8 cellular contexts compared by ENCODE assay signal in the genomic region with DNA sequence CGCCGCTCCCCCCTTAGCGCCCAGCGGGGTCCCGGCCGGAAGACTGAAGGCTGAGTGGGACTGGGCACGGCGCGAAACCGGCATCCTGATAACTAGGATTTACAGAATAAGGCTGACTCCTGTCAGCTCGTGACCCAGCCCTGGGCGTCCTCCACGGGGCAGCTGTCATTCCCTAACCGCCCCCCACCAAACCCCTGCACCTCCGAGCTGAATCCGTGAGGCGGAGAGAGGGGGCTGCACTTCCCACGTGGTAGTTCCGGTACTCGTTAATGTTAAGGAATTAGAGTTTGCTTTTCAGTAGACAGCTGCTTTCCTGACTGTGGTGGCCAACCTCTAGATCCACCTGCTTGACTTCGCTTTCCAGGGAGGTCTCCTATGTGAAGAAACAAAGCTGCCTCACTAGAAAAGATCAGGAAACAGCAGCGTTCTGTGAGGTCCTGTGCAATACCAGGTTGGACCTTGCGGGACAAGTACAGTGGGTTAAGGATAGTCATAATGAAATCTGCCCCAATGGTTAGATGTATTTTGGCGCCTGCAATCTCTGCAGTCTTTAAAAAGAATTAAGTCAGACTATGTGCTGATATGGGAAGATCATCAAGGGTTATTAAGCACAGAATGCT. TPM values are rescaled to one million over a fixed set of nuclear protein-coding genes. Genes with fewer than 3 reads are reported as not detected.
DNase-seq lines count a peak whose midpoint lies in the region; ATAC-seq and TF ChIP-seq lines count a peak whose summit lies in the region.

No MANE protein-coding gene starts in this region.

- TF ChIP-seq CTCF in GM06990 (IDR thresholded peaks at IDR 0.05; ENCODE audit: insufficient read depth, low read length, poor library complexity, severe bottlenecking) = peak; percentile 39
- TF ChIP-seq CTCF in SK-N-SH (IDR thresholded peaks at IDR 0.05) = no peak; the same call in 1 of the 2 replicates
- no peak for TF ChIP-seq CTCF in esophagus muscularis mucosa (IDR thresholded peaks at IDR 0.05)

- ATAC-seq in HG02884 (IDR thresholded peaks at IDR 0.05; ENCODE audit: unreplicated experiment) (peak; percentile 21), HG02588 (IDR thresholded peaks at IDR 0.05; ENCODE audit: unreplicated experiment) (no peak), HG03045 (IDR thresholded peaks at IDR 0.05; ENCODE audit: unreplicated experiment) (no peak)

- WGBS in SK-N-SH (ENCODE audit: low lambda C conversion rate) = 3% methylated on average over 16 of the region's 24 CpGs
- WGBS in esophagus muscularis mucosa = 4% methylated on average over 7 of the region's 24 CpGs

- H3K9me3 ChIP-seq in SK-N-SH (no peaks in the 10 kb centered on the region), esophagus muscularis mucosa (no peaks in the 10 kb centered on the region), neuron (ENCODE audit: low read length) (no peaks in the 10 kb centered on the region)

- TF ChIP-seq EP300 in SK-N-SH (IDR thresholded peaks at IDR 0.05; ENCODE audit: borderline replicate concordance in 1 of 2, low read depth in 1 of 2, low read length in 1 of 2) = no peak
- no peak for TF ChIP-seq EP300 in esophagus muscularis mucosa (IDR thresholded peaks at IDR 0.05)

- H3K4me3 ChIP-seq in GM06990 (replicated peaks; ENCODE audit: low read depth, low read length) = peak overlapping the region; percentile 86
- peak overlapping the region; percentile 72 to 83 for H3K4me3 ChIP-seq in SK-N-SH (ENCODE audit: low read depth in 2 of 2, low read length in 1 of 2)
- H3K4me3 ChIP-seq in esophagus muscularis mucosa = peak overlapping the region; percentile 79 to 92 (median 86)
- peak overlapping the region; percentile 69 for H3K4me3 ChIP-seq in neuron (ENCODE audit: low read length)

- peaks cover 15% of the 10 kb centered on the region for H3F3A ChIP-seq in SK-N-SH (replicated peaks; ENCODE audit: insufficient read depth)

- H3K27me3 ChIP-seq in GM06990 (replicated peaks; ENCODE audit: control insufficient read depth, insufficient read depth, low read length) (no peaks in the 10 kb centered on the region), SK-N-SH (ENCODE audit: insufficient read depth) (no peaks in the 10 kb centered on the region), esophagus muscularis mucosa (no peaks in the 10 kb centered on the region), neuron (ENCODE audit: insufficient read depth, low read length) (no peaks in the 10 kb centered on the region)

- peak overlapping the region; percentile 73 for H2AFZ ChIP-seq in SK-N-SH (ENCODE audit: low read depth)
- peak overlapping the region; percentile 20 for H2AFZ ChIP-seq in neuron (ENCODE audit: low read depth, low read length)

- peaks cover 4% of the 10 kb centered on the region for H3K36me3 ChIP-seq in GM06990 (ENCODE audit: control insufficient read depth, insufficient read depth, low read length)
- H3K36me3 ChIP-seq in SK-N-SH (replicated peaks in 1 of 2; ENCODE audit: control insufficient read depth in 1 of 2, insufficient read depth in 2 of 2, low read length in 1 of 2) = peaks cover 4% of the 10 kb centered on the region in 2 experiments
- H3K36me3 ChIP-seq in esophagus muscularis mucosa = peaks cover 4 to 18% (median 15%) of the 10 kb centered on the region in 4 donors
- H3K36me3 ChIP-seq in neuron (ENCODE audit: insufficient read depth, low read length) = peaks cover 4% of the 10 kb centered on the region

- intact Hi-C loops in esophagus muscularis mucosa (cut with DNase I) = no loop called here

- peak; percentile 58; the same call in 1 of the 2 replicates for TF ChIP-seq RAD21 in SK-N-SH (IDR thresholded peaks at IDR 0.05; ENCODE audit: low read length)

- no peaks in the 10 kb centered on the region; the same call in 1 of the 2 replicates for H4K20me1 ChIP-seq in SK-N-SH (ENCODE audit: insufficient read depth)

- H3K9me2 ChIP-seq in SK-N-SH = no peaks in the 10 kb centered on the region

- CTCF ChIA-PET in SK-N-SH (lab: Yijun Ruan, JAX) = interaction anchor here (0.7 to 6.9 kb wide), 37 partner anchors 10 to 424 kb away, joined by 3 to 79 read pairs (median 6); a partner anchor contains a TSS

- TF ChIP-seq POLR2A in esophagus muscularis mucosa (IDR thresholded peaks at IDR 0.05; ENCODE audit: low read depth) = no peak

- peak overlapping the region; percentile 78 for H3K9ac ChIP-seq in SK-N-SH

- H3K27ac ChIP-seq in SK-N-SH (ENCODE audit: low read depth in 2 of 2, low read length in 1 of 2) (peak overlapping the region; percentile 84 to 88), esophagus muscularis mucosa (replicated peaks in 1 of 4) (peak overlapping the region; percentile 98 to 100 (median 100))

- POLR2A ChIA-PET in SK-N-SH (lab: Yijun Ruan, JAX) = interaction anchor here (0.5 to 2.4 kb wide), 12 partner anchors 11 to 587 kb away, joined by 3 to 31 read pairs (median 8); a partner anchor contains a TSS

- H3K79me2 ChIP-seq in SK-N-SH (ENCODE audit: insufficient read depth) = peaks cover 29% of the 10 kb centered on the region

- DNase-seq in GM06990 (ENCODE audit: extremely low read depth, insufficient read length) (no peak), SK-N-SH (no peak), esophagus muscularis mucosa (ENCODE audit: extremely low spot score) (no peak)
- no peak for DNase-seq in activated CD4-positive, CD25-positive, alpha-beta regulatory T cell treated with anti-CD3 and anti-CD28 coated beads, Interleukin-2, amount 50 U/mL, for 72 hours

- H3K4me2 ChIP-seq in SK-N-SH = peak overlapping the region; percentile 94

- H3K4me1 ChIP-seq in SK-N-SH (ENCODE audit: control insufficient read depth in 1 of 2, insufficient read depth in 2 of 2, low read depth in 1 of 2, low read length in 1 of 2) (peaks cover 12 to 19% of the 10 kb centered on the region in 2 experiments; a peak in 3 of 4 replicates), esophagus muscularis mucosa (peaks cover 48 to 61% (median 54%) of the 10 kb centered on the region in 4 donors), neuron (ENCODE audit: insufficient read depth, low read length) (peaks cover 13% of the 10 kb centered on the region)

TF ChIP-seq in SK-N-SH, 30 proteins besides CTCF, POLR2A, EP300 and RAD21:
- TF ChIP-seq, protein P1, sequence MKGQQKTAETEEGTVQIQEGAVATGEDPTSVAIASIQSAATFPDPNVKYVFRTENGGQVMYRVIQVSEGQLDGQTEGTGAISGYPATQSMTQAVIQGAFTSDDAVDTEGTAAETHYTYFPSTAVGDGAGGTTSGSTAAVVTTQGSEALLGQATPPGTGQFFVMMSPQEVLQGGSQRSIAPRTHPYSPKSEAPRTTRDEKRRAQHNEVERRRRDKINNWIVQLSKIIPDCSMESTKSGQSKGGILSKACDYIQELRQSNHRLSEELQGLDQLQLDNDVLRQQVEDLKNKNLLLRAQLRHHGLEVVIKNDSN (IDR thresholded peaks at IDR 0.05; ENCODE audit: borderline replicate concordance, low read depth) = no peak
- peak; percentile 90 for TF ChIP-seq MXI1 (IDR thresholded peaks at IDR 0.05; ENCODE audit: low read depth, low read length)
- TF ChIP-seq SIN3A (IDR thresholded peaks at IDR 0.05; ENCODE audit: borderline replicate concordance, low read depth, low read length) = peak; percentile 48; the same call in 1 of the 2 replicates
TF ChIP-seq in SK-N-SH: peak in this region for 2.

RNA-seq across cellular contexts. Expression of a gene that starts 1.0 kb away (rescaled TPM):
- polyA plus RNA-seq in SK-N-SH (2012; rRNA removed) = 49.7 and 55.8 TPM in 2 replicates
- polyA plus RNA-seq in SK-N-SH (2012; cell fraction: cytosol; rRNA removed) = 31.9 and 42.5 TPM in 2 replicates
- polyA plus RNA-seq in SK-N-SH (2012; cell fraction: nucleus; rRNA removed) = 63.2 and 67.1 TPM in 2 replicates
- 10 to 100 TPM; 48.2 to 95.8 (median 85.2) TPM for total RNA-seq in esophagus muscularis mucosa

RNA-seq across cellular contexts. Expression of a gene that starts 12.0 kb away (rescaled TPM):
- polyA plus RNA-seq in SK-N-SH (2012; rRNA removed) = 0.99 and 1.3 TPM in 2 replicates
- 0.41 and 1.2 TPM in 2 replicates for polyA plus RNA-seq in SK-N-SH (2012; cell fraction: cytosol; rRNA removed)
- 6.5 and 8.9 TPM in 2 replicates for polyA plus RNA-seq in SK-N-SH (2012; cell fraction: nucleus; rRNA removed)
- total RNA-seq in esophagus muscularis mucosa = 1 to 10 TPM; 5.9 to 10.0 (median 9.0) TPM

RNA-seq across cellular contexts. Expression of a gene that starts 22.2 kb away (rescaled TPM):
- 3.1 and 5.1 TPM in 2 replicates for polyA plus RNA-seq in SK-N-SH (2012; rRNA removed)
- 1.9 and 2.7 TPM in 2 replicates for polyA plus RNA-seq in SK-N-SH (2012; cell fraction: cytosol; rRNA removed)
- 6.9 and 7.6 TPM in 2 replicates for polyA plus RNA-seq in SK-N-SH (2012; cell fraction: nucleus; rRNA removed)
- total RNA-seq in esophagus muscularis mucosa = 100 to 1,000 TPM in 1 of 4 donors, 10 to 100 TPM in 3; 67.8 to 147 (median 81.9) TPM

RNA-seq across cellular contexts. Expression of a gene that starts 40.6 kb away (rescaled TPM):
- 13.1 and 18.1 TPM in 2 replicates for polyA plus RNA-seq in SK-N-SH (2012; rRNA removed)
- polyA plus RNA-seq in SK-N-SH (2012; cell fraction: cytosol; rRNA removed) = 7.7 and 11.7 TPM in 2 replicates
- polyA plus RNA-seq in SK-N-SH (2012; cell fraction: nucleus; rRNA removed) = 21.5 and 24.6 TPM in 2 replicates
- 10 to 100 TPM; 13.3 to 36.4 (median 27.4) TPM for total RNA-seq in esophagus muscularis mucosa

RNA-seq across cellular contexts. Expression of a gene that starts 48.5 kb away (rescaled TPM):
- 62.5 and 93.9 TPM in 2 replicates for polyA plus RNA-seq in SK-N-SH (2012; rRNA removed)
- 28.7 and 43.8 TPM in 2 replicates for polyA plus RNA-seq in SK-N-SH (2012; cell fraction: cytosol; rRNA removed)
- 321 and 427 TPM in 2 replicates for polyA plus RNA-seq in SK-N-SH (2012; cell fraction: nucleus; rRNA removed)
- total RNA-seq in esophagus muscularis mucosa = 10 to 100 TPM; 32.5 to 61.7 (median 44.1) TPM
